Comparison of ENCODE assay signal across 8 cellular contexts in the genomic region with DNA sequence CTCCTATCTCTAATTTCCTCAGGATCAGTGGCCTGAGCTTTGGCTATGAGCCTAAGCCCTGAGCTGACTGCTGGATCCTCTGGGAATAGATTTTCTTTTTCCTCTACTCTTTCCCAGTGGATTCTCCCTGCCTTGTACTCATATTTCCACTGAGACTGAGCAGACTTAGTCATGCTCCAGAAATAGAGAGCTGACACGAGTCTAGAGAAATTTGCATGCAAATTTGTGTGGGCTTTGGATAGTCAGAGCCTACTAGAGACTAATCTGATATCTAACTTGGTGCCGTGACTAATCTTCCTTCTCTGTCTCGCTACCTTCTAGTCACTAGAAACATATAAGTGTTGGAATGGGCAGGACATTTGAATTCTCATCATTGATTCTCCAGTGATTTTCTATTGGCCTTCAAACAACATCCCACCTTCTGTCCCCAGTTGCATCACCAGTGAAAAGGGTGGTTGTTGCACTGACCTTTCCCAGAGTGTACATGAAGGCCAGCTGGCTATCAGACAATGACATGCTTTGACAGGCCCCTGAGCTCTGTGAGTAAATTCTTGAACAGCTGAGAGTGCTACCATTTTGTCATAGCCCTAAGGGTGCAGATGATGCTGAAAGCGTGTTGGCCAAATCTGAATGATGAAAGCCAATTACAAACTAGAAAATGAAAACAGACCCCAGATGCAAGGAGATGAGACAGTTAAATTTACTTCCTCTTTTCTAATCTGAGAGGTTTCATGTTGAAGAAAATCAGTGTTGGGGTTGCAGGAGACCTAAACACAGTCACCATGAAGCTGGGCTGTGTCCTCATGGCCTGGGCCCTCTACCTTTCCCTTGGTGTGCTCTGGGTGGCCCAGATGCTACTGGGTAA. TPM values are rescaled to one million over a fixed set of nuclear protein-coding genes. Genes with fewer than 3 reads are reported as not detected.
DNase-seq lines count a peak whose midpoint lies in the region; ATAC-seq and TF ChIP-seq lines count a peak whose summit lies in the region.

A gene with protein sequence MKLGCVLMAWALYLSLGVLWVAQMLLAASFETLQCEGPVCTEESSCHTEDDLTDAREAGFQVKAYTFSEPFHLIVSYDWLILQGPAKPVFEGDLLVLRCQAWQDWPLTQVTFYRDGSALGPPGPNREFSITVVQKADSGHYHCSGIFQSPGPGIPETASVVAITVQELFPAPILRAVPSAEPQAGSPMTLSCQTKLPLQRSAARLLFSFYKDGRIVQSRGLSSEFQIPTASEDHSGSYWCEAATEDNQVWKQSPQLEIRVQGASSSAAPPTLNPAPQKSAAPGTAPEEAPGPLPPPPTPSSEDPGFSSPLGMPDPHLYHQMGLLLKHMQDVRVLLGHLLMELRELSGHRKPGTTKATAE (plus strand): TSS at position 747 of the 865 bp plus-strand sequence. CDS start 36 bp downstream, at position 783.

- CTCF ChIA-PET in activated CD4-positive, alpha-beta memory T cell treated with anti-CD3 and anti-CD28 coated beads for 36 hours (lab: Charles Lee), result interaction anchor here (0.6 to 1.1 kb wide), 2 partner anchors 8 to 27 kb away, joined by 3 read pairs; no protein-coding TSS in a partner anchor

- no peaks in the 10 kb centered on the region for H3K9me3 ChIP-seq in SJSA1 (replicated peaks)
- no peaks in the 10 kb centered on the region for H3K9me3 ChIP-seq in hepatocyte (ENCODE audit: low read depth)

- intact Hi-C loops in activated CD4-positive, alpha-beta memory T cell treated with anti-CD3 and anti-CD28 coated beads for 36 hours (cut with micrococcal nuclease), result loop anchor here (2.0 kb wide), 1 partner anchor 20 kb away; no protein-coding TSS in a partner anchor

- DNase-seq in ACHN (peak; percentile 9), SJSA1 (ENCODE audit: low read depth in 1 of 2, low spot score in 2 of 2) (peak in 1 of 2 experiments; percentile 59), hepatocyte (ENCODE audit: low spot score) (peak; percentile 34), T-helper 1 cell (no peak), DMS79 (lab: John Stamatoyannopoulos, UW) (no peak)
- DNase-seq in activated CD4-positive, alpha-beta memory T cell treated with anti-CD3 and anti-CD28 coated beads for 36 hours, result no peak

- POLR2A ChIA-PET in activated CD4-positive, alpha-beta memory T cell treated with anti-CD3 and anti-CD28 coated beads for 36 hours (lab: Charles Lee), result interaction anchor here (1.4 kb wide), 1 partner anchor 24 kb away, joined by 3 read pairs; no protein-coding TSS in a partner anchor

- peaks cover 5% of the 10 kb centered on the region for H3K27me3 Mint-ChIP-seq in activated CD4-positive, alpha-beta memory T cell treated with anti-CD3 and anti-CD28 coated beads for 36 hours

- H3K9me3 Mint-ChIP-seq in activated CD4-positive, alpha-beta memory T cell treated with anti-CD3 and anti-CD28 coated beads for 36 hours, result no peaks in the 10 kb centered on the region

- peak; percentile 68 for ATAC-seq in GM18907 (IDR thresholded peaks at IDR 0.05; ENCODE audit: unreplicated experiment)
- ATAC-seq in HG03060 (IDR thresholded peaks at IDR 0.05; ENCODE audit: low read depth, unreplicated experiment), result peak; percentile 50

- H4K20me1 ChIP-seq in hepatocyte (ENCODE audit: insufficient read depth, poor library complexity, severe bottlenecking), result no peaks in the 10 kb centered on the region

- no peak within 1 kb of the TSS for H3K4me2 ChIP-seq in hepatocyte

- H3K4me1 Mint-ChIP-seq in activated CD4-positive, alpha-beta memory T cell treated with anti-CD3 and anti-CD28 coated beads for 36 hours (ENCODE audit: low read depth), result no peaks in the 10 kb centered on the region

- H2AFZ ChIP-seq in hepatocyte, result no peak within 1 kb of the TSS

- H3K27ac ChIP-seq in SJSA1, result peak within 1 kb of the TSS; percentile 70
- no peak within 1 kb of the TSS for H3K27ac ChIP-seq in hepatocyte

- H3K36me3 Mint-ChIP-seq in activated CD4-positive, alpha-beta memory T cell treated with anti-CD3 and anti-CD28 coated beads for 36 hours, result no peaks in the 10 kb centered on the region

- H3K79me2 ChIP-seq in hepatocyte, result no peaks in the 10 kb centered on the region

- H3K27ac Mint-ChIP-seq in activated CD4-positive, alpha-beta memory T cell treated with anti-CD3 and anti-CD28 coated beads for 36 hours, result no peak within 1 kb of the TSS

- H3K4me1 ChIP-seq in SJSA1 (replicated peaks), result peaks cover 13% of the 10 kb centered on the region
- H3K4me1 ChIP-seq in hepatocyte (ENCODE audit: insufficient read depth), result no peaks in the 10 kb centered on the region

- H3K36me3 ChIP-seq in SJSA1 (no peaks in the 10 kb centered on the region), hepatocyte (replicated peaks; ENCODE audit: insufficient read depth, low read depth) (no peaks in the 10 kb centered on the region)

- no peaks in the 10 kb centered on the region for H3K9me2 ChIP-seq in hepatocyte (replicated peaks; ENCODE audit: insufficient read depth)

- H3K4me3 ChIP-seq in SJSA1, result no peak within 1 kb of the TSS
- no peak within 1 kb of the TSS for H3K4me3 ChIP-seq in hepatocyte

- WGBS in hepatocyte (ENCODE audit: low lambda C conversion rate, missing lambda C conversion rate), result 67% methylated on average over 4 of the region's 4 CpGs

- in situ Hi-C loops in ACHN (cut with HindIII; ENCODE audit: low pct_ligation_motif_present, low pct_unique_long_range_greater_than_20kb, low sequenced_read_pairs), result no loop called here

- no peak for TF ChIP-seq CTCF in hepatocyte (IDR thresholded peaks at IDR 0.05; ENCODE audit: poor library complexity)

- H3K4me3 Mint-ChIP-seq in activated CD4-positive, alpha-beta memory T cell treated with anti-CD3 and anti-CD28 coated beads for 36 hours, result no peak within 1 kb of the TSS

- H3K27me3 ChIP-seq in SJSA1 (replicated peaks) (no peaks in the 10 kb centered on the region), hepatocyte (no peaks in the 10 kb centered on the region)

RNA-seq across cellular contexts. Expression of the gene that starts here (rescaled TPM):
- 0.29 TPM in 1 of 2 replicates, not detected in the other for total RNA-seq in SJSA1 (2014; rRNA removed; shearing (Covaris generic))
- total RNA-seq in hepatocyte, result 0.16 and 3.0 TPM in 2 replicates
- 0.31 and 0.75 TPM in 2 replicates for polyA plus RNA-seq in hepatocyte
- total RNA-seq in activated CD4-positive, alpha-beta memory T cell treated with anti-CD3 and anti-CD28 coated beads for 36 hours, result not detected

Comparison
In these comparisons a context has a peak if more than half of its experiments do, and no peak if none do; other contexts are left out.
1. DNase-seq: peak in ACHN (single experiment) and hepatocyte (single experiment); none in T-helper 1 cell (0 of 5), DMS79 (single experiment) and activated CD4-positive, alpha-beta memory T cell treated with anti-CD3 and anti-CD28 coated beads for 36 hours (single experiment).